19 cellular contexts compared by ENCODE assay signal in the genomic region with DNA sequence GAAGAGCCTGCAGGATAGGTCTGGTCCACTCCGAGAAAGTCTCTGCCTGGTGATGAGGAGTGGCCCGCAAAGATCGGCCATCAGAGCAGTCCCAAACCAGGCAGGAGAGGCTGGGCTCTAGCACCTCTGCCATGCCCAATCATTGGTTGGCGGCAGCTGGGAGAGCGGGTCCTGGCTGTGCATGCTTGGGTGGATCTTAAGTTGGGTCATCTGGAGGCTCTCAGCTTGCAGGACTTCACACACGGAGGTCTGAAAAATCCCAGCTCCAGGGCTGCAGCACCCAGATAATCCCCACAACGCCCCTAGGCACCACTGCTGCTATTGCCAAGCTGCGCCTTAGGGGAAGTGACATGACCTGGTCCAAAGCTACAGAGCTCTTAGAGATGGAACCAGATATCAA.
"Had no signal": no experiment of that assay in that cellular context is flagged by ENCODE, and none has a peak within 500 bp of the region (broad histone marks: within the 10 kb centered on the region; RNA-seq: fewer than 3 reads in every experiment).

No MANE protein-coding gene starts in this region.

- H3K36me3 ChIP-seq: ascending aorta, lower lobe of right lung, neutrophil, right atrium auricular region, transverse colon had no signal

- DNase-seq: activated CD4-positive, alpha-beta T cell treated with anti-CD3 and anti-CD28 coated beads, Interleukin-2, amount 50 U/mL, for 4 hours; activated naive CD4-positive, alpha-beta T cell treated with anti-CD3 and anti-CD28 coated beads for 36 hours; head of caudate nucleus; immature natural killer cell; lower lobe of right lung; naive B cell; stimulated activated CD4-positive, alpha-beta T cell treated with anti-CD3 and anti-CD28 coated beads, Interleukin-15, amount 100 ng/mL, for 24 hours; stimulated activated CD4-positive, alpha-beta T cell treated with anti-CD3 and anti-CD28 coated beads, Interleukin-4, amount 100 ng/mL, for 24 hours; stimulated activated naive CD4-positive, alpha-beta T cell treated with Interleukin-2 at 50 U/mL for 16 hours; substantia nigra; T-helper 2 cell; transverse colon had no signal

- H3K27ac ChIP-seq: ascending aorta, epithelial cell of prostate, lower lobe of right lung, neutrophil, right atrium auricular region, skin epidermis, transverse colon had no signal

- H3K9me3 ChIP-seq: ascending aorta, lower lobe of right lung, neutrophil, right atrium auricular region, transverse colon had no signal

- H3K4me1 ChIP-seq: ascending aorta had no signal

- H3K4me3 Mint-ChIP-seq: activated naive CD4-positive, alpha-beta T cell treated with anti-CD3 and anti-CD28 coated beads for 36 hours had no signal

- H3K27me3 ChIP-seq: ascending aorta, right atrium auricular region had no signal

- H3K27ac Mint-ChIP-seq: activated naive CD4-positive, alpha-beta T cell treated with anti-CD3 and anti-CD28 coated beads for 36 hours; activated T-helper 2 cell treated with anti-CD3 and anti-CD28 coated beads, Interferon-gamma antibody, Interleukin-2, Interleukin-4, amounts not matched to agents 10 μg/mL and 5 μg/mL and 100 μg/mL, durations not matched to agents 14 hours and 24 hours and 36 hours; immature natural killer cell; naive B cell had no signal

- H3K9me3 Mint-ChIP-seq: activated naive CD4-positive, alpha-beta T cell treated with anti-CD3 and anti-CD28 coated beads for 36 hours; activated T-helper 2 cell treated with anti-CD3 and anti-CD28 coated beads, Interferon-gamma antibody, Interleukin-2, Interleukin-4, amounts not matched to agents 10 μg/mL and 5 μg/mL and 100 μg/mL, durations not matched to agents 14 hours and 24 hours and 36 hours had no signal

- ATAC-seq: activated CD4-positive, CD25-positive, alpha-beta regulatory T cell treated with anti-CD3 and anti-CD28 coated beads, Interleukin-2, amount 50 U/mL, for 24 hours; lower lobe of right lung had no signal
